In genomic region chr6:63571382-63571882, GRCh38 we compare ENCODE assay signal across 8 cellular contexts. TPM values are rescaled to one million over a fixed set of nuclear protein-coding genes. Genes with fewer than 3 reads are reported as not detected.
A peak's percentile ranks its signal among the peaks of the same experiment; 100 is the strongest.
DNase-seq lines count a peak whose midpoint lies in the region; ATAC-seq, FAIRE-seq and TF ChIP-seq lines count a peak whose summit lies in the region.

No MANE protein-coding gene starts in this region.

- H3K27ac ChIP-seq in OCI-LY1 (ENCODE audit: low read depth, low read length, poor library complexity, severe bottlenecking) = peak overlapping the region; percentile 17
- H3K27ac ChIP-seq in H1 (ENCODE audit: low read depth, low read length) = peak overlapping the region; percentile 97
- peak overlapping the region; percentile 99 for H3K27ac ChIP-seq in osteoblast (ENCODE audit: low read depth, low read length)

- H2AK5ac ChIP-seq in H1 (ENCODE audit: low read depth, low read length) = peak overlapping the region; percentile 43; the same call in 1 of the 2 replicates

- H2BK15ac ChIP-seq in H1 (ENCODE audit: low read length) = no peak overlapping the region

- peak overlapping the region; percentile 98; the same call in 1 of the 2 replicates for H2BK12ac ChIP-seq in H1 (ENCODE audit: low read depth, low read length)

- peaks cover 22% of the 10 kb centered on the region for H3K4me1 ChIP-seq in OCI-LY1 (ENCODE audit: insufficient read depth, low read length, severe bottlenecking)
- H3K4me1 ChIP-seq in H1 (replicated peaks in 1 of 4; ENCODE audit: control insufficient read depth in 3 of 4, insufficient read depth in 4 of 4, low read length in 3 of 4) = peaks cover 0 to 4% (median 1%) of the 10 kb centered on the region in 4 experiments; a peak in 2 of 7 replicates
- peaks cover 20% of the 10 kb centered on the region for H3K4me1 ChIP-seq in osteoblast (ENCODE audit: insufficient read depth, low read length)

- TF ChIP-seq RAD21 in H1 (IDR thresholded peaks at IDR 0.05 in 1 of 2, conservative IDR thresholded peaks at IDR 0.05 in 1 of 2; ENCODE audit: low read depth in 2 of 2, low read length in 2 of 2) = no peak

- H3K79me1 ChIP-seq in H1 (ENCODE audit: low read depth, low read length) = no peaks in the 10 kb centered on the region

- WGBS in H1 (ENCODE audit: extremely low coverage in 1 of 2, insufficient coverage in 1 of 2, insufficient read length in 1 of 2, insufficient replicate concordance in 2 of 2, low coverage in 1 of 2, low lambda C conversion rate in 2 of 2, missing lambda C conversion rate in 1 of 2), 2 experiments = 18% methylated on average over 13 of the region's 13 CpGs; no CpG with 5 or more reads in 1 of the 2 experiments

- H3K23me2 ChIP-seq in H1 (ENCODE audit: low read depth, low read length) = peaks cover 6% of the 10 kb centered on the region

- TF ChIP-seq CTCF in OCI-LY1 (IDR thresholded peaks at IDR 0.05; ENCODE audit: low read length) (no peak), H1 (IDR thresholded peaks at IDR 0.05; ENCODE audit: control extremely low read depth in 1 of 3, insufficient read depth in 1 of 3, low read depth in 1 of 3, low read length in 3 of 3) (no peak), osteoblast (IDR thresholded peaks at IDR 0.05; ENCODE audit: extremely low read depth, low read depth, low read length) (no peak), GM10266 (IDR thresholded peaks at IDR 0.05; ENCODE audit: control insufficient read depth, insufficient read depth, low read depth, missing control alignments) (no peak)

- TF ChIP-seq EP300 in H1 (IDR thresholded peaks at IDR 0.05; ENCODE audit: borderline replicate concordance in 1 of 2, low read depth in 2 of 2, low read length in 2 of 2) = no peak

- H3K4me2 ChIP-seq in OCI-LY1 (ENCODE audit: low read length) (peak overlapping the region; percentile 76), H1 (ENCODE audit: insufficient read depth in 1 of 2, low read depth in 2 of 2, low read length in 2 of 2) (peak overlapping the region; percentile 94 to 99), osteoblast (ENCODE audit: insufficient read depth, low read length) (peak overlapping the region; percentile 97)

- H3F3A ChIP-seq in OCI-LY1 (ENCODE audit: insufficient read depth, low read length) = no peaks in the 10 kb centered on the region

- H3K18ac ChIP-seq in H1 (ENCODE audit: extremely low read depth, low read length) = peak overlapping the region; percentile 96; the same call in 1 of the 2 replicates

- H3K4me3 ChIP-seq in OCI-LY1 (ENCODE audit: low read depth, low read length, poor library complexity, severe bottlenecking) (peak overlapping the region; percentile 78), H1 (ENCODE audit: extremely low read depth in 1 of 4, insufficient read depth in 2 of 4, low read depth in 3 of 4, low read length in 4 of 4) (peak overlapping the region; percentile 67 to 83 (median 80)), osteoblast (ENCODE audit: insufficient read depth, low read length) (peak overlapping the region; percentile 90)

- DNase-seq in GM12892 (ENCODE audit: insufficient read length) = no peak
- DNase-seq in H1 (ENCODE audit: low read depth in 1 of 2, low spot score in 2 of 2) = no peak
- DNase-seq in osteoblast (ENCODE audit: insufficient read length, low spot score, missing footprints) = peak; percentile 36
- DNase-seq in GM10266 (ENCODE audit: extremely low spot score) = no peak
- no peak for DNase-seq in stimulated activated CD4-positive, alpha-beta T cell treated with anti-CD3 and anti-CD28 coated beads, Interleukin-2, amount 100 ng/mL, for 24 hours

- H3K9me3 ChIP-seq in OCI-LY1 (ENCODE audit: low read length) (no peaks in the 10 kb centered on the region), H1 (ENCODE audit: insufficient read depth in 2 of 2, low read depth in 1 of 2, low read length in 1 of 2) (no peaks in the 10 kb centered on the region), osteoblast (ENCODE audit: low read depth, low read length) (no peaks in the 10 kb centered on the region)

- H3K36me3 ChIP-seq in OCI-LY1 (ENCODE audit: insufficient read depth, low read length) (peaks cover 21% of the 10 kb centered on the region), H1 (ENCODE audit: control insufficient read depth in 2 of 4, insufficient read depth in 4 of 4, low read length in 3 of 4) (peaks cover 2 to 4% (median 4%) of the 10 kb centered on the region in 4 experiments; a peak in 7 of 8 replicates), osteoblast (ENCODE audit: insufficient read depth, low read length) (peaks cover 4% of the 10 kb centered on the region)

- TF ChIP-seq POLR2A in GM12892 (IDR thresholded peaks at IDR 0.05; ENCODE audit: low read depth, low read length) = no peak
- no peak for TF ChIP-seq POLR2A in H1 (IDR thresholded peaks at IDR 0.05; ENCODE audit: control extremely low read depth in 1 of 2, low read depth in 2 of 2, low read length in 2 of 2)

- H3K4ac ChIP-seq in H1 (replicated peaks; ENCODE audit: insufficient read length, low read depth, low read length) = no peak overlapping the region

- H2AFZ ChIP-seq in OCI-LY1 (ENCODE audit: low read length) = peak overlapping the region; percentile 39
- H2AFZ ChIP-seq in H1 (ENCODE audit: low read length) = peak overlapping the region; percentile 97
- H2AFZ ChIP-seq in osteoblast (ENCODE audit: low read length) = peak overlapping the region; percentile 94

- no peak overlapping the region for H3K14ac ChIP-seq in H1 (ENCODE audit: insufficient read length)

- peak overlapping the region; percentile 54 for H4K91ac ChIP-seq in H1 (replicated peaks; ENCODE audit: insufficient read length, low read length)

- peak overlapping the region; percentile 77; the same call in 1 of the 2 replicates for H4K8ac ChIP-seq in H1 (ENCODE audit: extremely low read depth, insufficient read depth, low read length)

- peak overlapping the region; percentile 98; the same call in 1 of the 2 replicates for H2BK5ac ChIP-seq in H1 (ENCODE audit: low read depth, low read length)

- no peak overlapping the region for H3K56ac ChIP-seq in H1 (replicated peaks; ENCODE audit: insufficient read length, low read depth, low read length)

- H3K9me2 ChIP-seq in OCI-LY1 (ENCODE audit: low read depth, low read length) = no peaks in the 10 kb centered on the region

- H2BK20ac ChIP-seq in H1 (ENCODE audit: low read length) = no peak overlapping the region

- peak overlapping the region; percentile 92 for H4K5ac ChIP-seq in H1 (ENCODE audit: insufficient read length, low read depth, low read length)

- CTCF ChIA-PET in H1 (lab: Charles Lee; ENCODE audit: partially characterized antibody) = interaction anchor here (0.8 kb wide), 1 partner anchor 218 kb away, joined by 5 read pairs; no protein-coding TSS in a partner anchor

- POLR2A ChIA-PET in H1 (lab: Charles Lee; ENCODE audit: partially characterized antibody) = interaction anchor here (1.6 to 2.3 kb wide), 2 partner anchors 27 to 64 kb away, joined by 5 to 7 read pairs; partner anchors contain the start of gene PHF3

- no peak overlapping the region for H3K23ac ChIP-seq in H1 (ENCODE audit: insufficient read length)

- H2BK120ac ChIP-seq in H1 (replicated peaks; ENCODE audit: low read depth, low read length) = no peak overlapping the region

- FAIRE-seq in GM12892 (lab: Jason Lieb, UNC) (peak; percentile 85), H1 (lab: Jason Lieb, UNC) (no peak)

- H3K27me3 ChIP-seq in OCI-LY1 (ENCODE audit: insufficient read depth, low read length) (no peaks in the 10 kb centered on the region), H1 (replicated peaks in 1 of 4; ENCODE audit: control insufficient read depth in 3 of 4, extremely low read depth in 1 of 4, insufficient read depth in 3 of 4, low read length in 3 of 4) (0 out of 7 replicates have a peak, but pooled peaks cover 0 to 2% (median under 1%) of the 10 kb centered on the region in 4 experiments), osteoblast (ENCODE audit: insufficient read depth, low read length) (no peaks in the 10 kb centered on the region)

- peak overlapping the region; percentile 51; the same call in 1 of the 2 replicates for H3K9ac ChIP-seq in OCI-LY1 (ENCODE audit: low read length)
- H3K9ac ChIP-seq in H1 (replicated peaks in 1 of 4; ENCODE audit: extremely low read depth in 1 of 4, low read depth in 3 of 4, low read length in 3 of 4) = peak overlapping the region; percentile 93 to 96 (median 94)

- H4K20me1 ChIP-seq in OCI-LY1 (ENCODE audit: insufficient read depth, low read length) = no peaks in the 10 kb centered on the region
- peaks cover 0 to 5% of the 10 kb centered on the region in 2 experiments for H4K20me1 ChIP-seq in H1 (replicated peaks in 1 of 2; ENCODE audit: control insufficient read depth in 1 of 2, insufficient read depth in 2 of 2, low read length in 2 of 2)
- H4K20me1 ChIP-seq in osteoblast (ENCODE audit: insufficient read depth, low read length) = peaks cover 28% of the 10 kb centered on the region

- H3K79me2 ChIP-seq in OCI-LY1 (ENCODE audit: insufficient read depth, low read length) (peaks cover 29% of the 10 kb centered on the region), H1 (ENCODE audit: control insufficient read depth in 1 of 2, insufficient read depth in 2 of 2, low read length in 2 of 2) (peaks cover 19 to 37% of the 10 kb centered on the region in 2 experiments), osteoblast (ENCODE audit: insufficient read depth, low read length) (peaks cover 40% of the 10 kb centered on the region)

- ATAC-seq in HG03565 (IDR thresholded peaks at IDR 0.05; ENCODE audit: unreplicated experiment) (no peak), GM19035 (IDR thresholded peaks at IDR 0.05; ENCODE audit: unreplicated experiment) (no peak)

TF ChIP-seq in H1, 55 proteins besides CTCF, POLR2A, EP300 and RAD21:
- TF ChIP-seq CHD1 (IDR thresholded peaks at IDR 0.05; ENCODE audit: low read depth, low read length) (no peak), POLR2AphosphoS5 (IDR thresholded peaks at IDR 0.05; ENCODE audit: low read depth, low read length) (peak; percentile 11; the same call in 1 of the 2 replicates)

RNA-seq across cellular contexts. Expression of gene PTP4A1, which starts 0.8 kb away (rescaled TPM):
- 47.1 TPM for polyA plus RNA-seq in GM12892 (2012; ENCODE audit: missing spikeins)
- 75.6 and 76.3 TPM in 2 replicates for total RNA-seq in H1 (2021; fragmentation: NEBNext Ultra II Directional; extraction: Animal tissue kit (Norgen Biotek cat#: 25700))
- 8.1 and 21.1 TPM in 2 replicates for polyA plus RNA-seq in H1 (2011; rRNA removed)
- 13.3 TPM for polyA plus RNA-seq in H1 (2011; cell fraction: cytosol; rRNA removed)
- polyA plus RNA-seq in H1 (2011; cell fraction: nucleus; rRNA removed) = 3.9 TPM
- polyA plus RNA-seq in H1 (2012, experiment 1 of 2) = 23.5 to 66.4 TPM (median 30.2 TPM) in 4 replicates
- 8.3 TPM for polyA plus RNA-seq in H1 (2012, experiment 2 of 2)
- polyA plus RNA-seq in H1 (2013, experiment 1 of 2) = 39.0 TPM
- 39.7 TPM for polyA plus RNA-seq in H1 (2013, experiment 2 of 2)
- 18.3 and 23.9 TPM in 2 replicates for polyA minus RNA-seq in H1 (2011; rRNA and poly(A)+ RNA removed)
- 21.1 TPM for polyA minus RNA-seq in H1 (2011; cell fraction: cytosol; rRNA and poly(A)+ RNA removed)
- 71.3 TPM for polyA minus RNA-seq in H1 (2011; cell fraction: nucleus; rRNA and poly(A)+ RNA removed)
- total RNA-seq in osteoblast = 24.2 and 46.0 TPM in 2 replicates

Comparison
In these comparisons a context has a peak if more than half of its experiments do, and no peak if none do; other contexts are left out.
1. H2AFZ ChIP-seq: peak in every context shown above with its lines; median percentile 97 in H1; 94 in osteoblast; 39 in OCI-LY1.
2. H3K27ac ChIP-seq: peak in every context shown above with its lines; median percentile 99 in osteoblast; 97 in H1; 17 in OCI-LY1.